ENCODE assay signal across 8 cellular contexts in the genomic region with DNA sequence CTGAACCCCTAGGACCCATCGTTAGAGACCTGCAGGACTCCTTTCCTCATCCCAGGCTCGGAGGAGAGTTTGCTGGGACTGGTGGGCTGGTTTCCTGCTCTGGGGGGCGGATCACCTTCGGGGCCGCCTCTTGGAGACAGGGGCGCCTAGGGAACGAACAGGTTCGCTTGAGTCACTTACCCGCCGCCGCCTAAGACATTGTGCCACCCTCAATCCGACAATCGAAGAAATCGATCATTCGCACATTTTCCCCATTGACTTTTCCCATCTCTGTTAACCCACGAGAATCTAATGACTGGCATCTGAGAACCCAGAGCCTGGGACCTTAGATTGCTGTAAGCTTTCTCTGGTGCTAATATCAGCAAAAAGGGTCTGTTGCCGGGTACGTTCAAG. TPM values are rescaled to one million over a fixed set of nuclear protein-coding genes. Genes with fewer than 3 reads are reported as not detected.
DNase-seq lines count a peak whose midpoint lies in the region; ATAC-seq, FAIRE-seq and TF ChIP-seq lines count a peak whose summit lies in the region.

No MANE protein-coding gene starts in this region.

- H3K4me1 ChIP-seq in left lung (peaks cover 33 to 56% of the 10 kb centered on the region in 2 donors), thymus (ENCODE audit: control insufficient read depth, insufficient read depth, low read length) (peaks cover 23% of the 10 kb centered on the region)

- DNase-seq in activated naive CD8-positive, alpha-beta T cell treated with anti-CD3 and anti-CD28 coated beads for 36 hours: peak; percentile 68
- DNase-seq in left lung (no peak), cerebellar cortex (ENCODE audit: low spot score) (no peak), RCC 7860 (ENCODE audit: low spot score) (no peak), SHP77 (lab: John Stamatoyannopoulos, UW) (no peak)

- no peak for TF ChIP-seq CTCF in left lung (IDR thresholded peaks at IDR 0.05)

- H3K9me3 ChIP-seq in left lung: no peaks in the 10 kb centered on the region
- H3K9me3 ChIP-seq in thymus (ENCODE audit: control insufficient read depth): no peaks in the 10 kb centered on the region

- peak overlapping the region; percentile 100 for H3K27ac Mint-ChIP-seq in activated naive CD8-positive, alpha-beta T cell treated with anti-CD3 and anti-CD28 coated beads for 36 hours

- ATAC-seq in GM18517 (IDR thresholded peaks at IDR 0.05; ENCODE audit: unreplicated experiment): peak; percentile 11
- ATAC-seq in HG02981 (IDR thresholded peaks at IDR 0.05; ENCODE audit: unreplicated experiment): peak; percentile 22
- ATAC-seq in left lung: no peak

- H3K27ac ChIP-seq in left lung (peak overlapping the region; percentile 89 to 95), thymus (ENCODE audit: low read depth) (peak overlapping the region; percentile 89)

- no peaks in the 10 kb centered on the region for H3K9me3 Mint-ChIP-seq in activated naive CD8-positive, alpha-beta T cell treated with anti-CD3 and anti-CD28 coated beads for 36 hours

- peaks cover 45% of the 10 kb centered on the region for H3K36me3 Mint-ChIP-seq in activated naive CD8-positive, alpha-beta T cell treated with anti-CD3 and anti-CD28 coated beads for 36 hours

- H3K27me3 ChIP-seq in left lung: no peaks in the 10 kb centered on the region
- H3K27me3 ChIP-seq in thymus (ENCODE audit: control insufficient read depth, insufficient read depth): no peaks in the 10 kb centered on the region

- H3K36me3 ChIP-seq in left lung (peaks cover 0 to 25% of the 10 kb centered on the region in 2 donors), thymus (ENCODE audit: control insufficient read depth, insufficient read depth) (peaks cover 9% of the 10 kb centered on the region)

- H3K4me3 ChIP-seq in left lung (peak overlapping the region; percentile 84 to 91), thymus (ENCODE audit: low read length) (peak overlapping the region; percentile 83)

- H3K4me3 Mint-ChIP-seq in activated naive CD8-positive, alpha-beta T cell treated with anti-CD3 and anti-CD28 coated beads for 36 hours: peak overlapping the region; percentile 95

- no peak for FAIRE-seq in RCC 7860 (lab: Jason Lieb, UNC)

- H3K27me3 Mint-ChIP-seq in activated naive CD8-positive, alpha-beta T cell treated with anti-CD3 and anti-CD28 coated beads for 36 hours: no peaks in the 10 kb centered on the region

- intact Hi-C loops in left lung (cut with DNase I): no loop called here

- H3K4me1 Mint-ChIP-seq in activated naive CD8-positive, alpha-beta T cell treated with anti-CD3 and anti-CD28 coated beads for 36 hours: peaks cover 55% of the 10 kb centered on the region

- WGBS in thymus: 2% methylated on average over 18 of the region's 18 CpGs

RNA-seq across cellular contexts. Expression of a gene that starts 0.3 kb away (rescaled TPM):
- 10 to 100 TPM; 47.9 to 48.2 TPM for total RNA-seq in activated naive CD8-positive, alpha-beta T cell treated with anti-CD3 and anti-CD28 coated beads for 36 hours
- 10 to 100 TPM; 64.8 to 66.4 TPM for total RNA-seq in left lung
- 21.8 TPM for polyA plus RNA-seq in thymus

RNA-seq across cellular contexts. Expression of a gene that starts 0.7 kb away (rescaled TPM):
- 100 to 1,000 TPM; 392 to 403 TPM for total RNA-seq in activated naive CD8-positive, alpha-beta T cell treated with anti-CD3 and anti-CD28 coated beads for 36 hours
- 100 to 1,000 TPM; 134 to 158 TPM for total RNA-seq in left lung
- polyA plus RNA-seq in thymus: 190 TPM
